ENCODE assay signal across 16 cellular contexts in the genomic region with DNA sequence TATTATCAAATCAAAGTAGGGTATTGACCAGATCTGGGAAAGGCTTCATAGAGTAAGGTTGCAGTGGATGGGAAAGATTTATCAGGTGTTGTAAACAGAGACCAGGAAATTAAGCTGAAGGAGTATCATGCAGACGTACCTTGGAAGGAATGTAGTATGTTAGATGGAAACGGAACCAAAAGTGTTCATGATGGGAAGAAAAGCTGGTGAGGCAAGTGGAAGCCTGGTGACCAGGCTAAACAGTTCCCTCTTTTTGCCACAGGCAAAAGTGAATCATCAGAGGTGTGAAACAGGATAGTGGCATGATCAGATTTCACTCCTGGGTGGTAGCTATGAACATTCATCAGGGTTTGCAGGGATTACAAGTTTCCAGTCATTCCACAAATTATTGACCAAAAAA.
"Had no signal": no experiment of that assay in that cellular context is flagged by ENCODE, and none has a peak within 500 bp of the region (broad histone marks: within the 10 kb centered on the region; RNA-seq: fewer than 3 reads in every experiment).

No MANE protein-coding gene starts in this region.

- H3K79me2 ChIP-seq: parathyroid adenoma had no signal

- DNase-seq: activated CD4-positive, alpha-beta T cell treated with anti-CD3 and anti-CD28 coated beads, Interleukin-2, amount 10 ng/mL, durations not matched to agents 7 days and 5 days; activated naive CD4-positive, alpha-beta T cell treated with Interleukin-2 at 50 U/mL for 16 hours; foreskin melanocyte; heart left ventricle; immature natural killer cell; mammary epithelial cell; naive thymus-derived CD4-positive, alpha-beta T cell; stimulated activated CD4-positive, alpha-beta T cell treated with anti-CD3 and anti-CD28 coated beads, Interleukin-12 subunit alpha, Interleukin-12 subunit beta, amount 100 ng/mL, for 4 hours; stimulated activated CD4-positive, alpha-beta T cell treated with anti-CD3 and anti-CD28 coated beads, Interleukin-2, amount 100 ng/mL, for 24 hours; SW 1271 had no signal

- H3K36me3 ChIP-seq: ascending aorta, heart left ventricle had no signal

- H3K4me3 Mint-ChIP-seq: activated CD4-positive, alpha-beta T cell treated with anti-CD3 and anti-CD28 coated beads, Interleukin-2, amount 10 ng/mL, durations not matched to agents 7 days and 5 days; activated T-helper 17 cell treated with anti-CD3 and anti-CD28 coated beads, Interleukin-2, amount 50 U/mL, for 72 hours; immature natural killer cell; naive thymus-derived CD4-positive, alpha-beta T cell; stimulated activated effector memory CD8-positive, alpha-beta T cell treated with anti-CD3 and anti-CD28 coated beads, Interleukin-12 subunit alpha, Interleukin-12 subunit beta, amount 100 ng/mL, for 72 hours; T-helper 2 cell treated with Interferon-gamma antibody and Interleukin-4, amounts not matched to agents 5 μg/mL and 100 μg/mL, for 36 hours had no signal

- H3K27me3 ChIP-seq: ascending aorta, heart left ventricle had no signal

- H3K4me1 ChIP-seq: ascending aorta, heart left ventricle, parathyroid adenoma had no signal

- H3K36me3 Mint-ChIP-seq: immature natural killer cell; naive thymus-derived CD4-positive, alpha-beta T cell; stimulated activated effector memory CD8-positive, alpha-beta T cell treated with anti-CD3 and anti-CD28 coated beads, Interleukin-12 subunit alpha, Interleukin-12 subunit beta, amount 100 ng/mL, for 72 hours had no signal

- H3K27ac Mint-ChIP-seq: activated CD4-positive, alpha-beta T cell treated with anti-CD3 and anti-CD28 coated beads, Interleukin-2, amount 10 ng/mL, durations not matched to agents 7 days and 5 days; activated T-helper 17 cell treated with anti-CD3 and anti-CD28 coated beads, Interleukin-2, amount 50 U/mL, for 72 hours; immature natural killer cell; naive thymus-derived CD4-positive, alpha-beta T cell; stimulated activated effector memory CD8-positive, alpha-beta T cell treated with anti-CD3 and anti-CD28 coated beads, Interleukin-12 subunit alpha, Interleukin-12 subunit beta, amount 100 ng/mL, for 72 hours; T-helper 2 cell treated with Interferon-gamma antibody and Interleukin-4, amounts not matched to agents 5 μg/mL and 100 μg/mL, for 36 hours had no signal

- H3K9me3 ChIP-seq: ascending aorta had no signal

- H3K9ac ChIP-seq: parathyroid adenoma had no signal

- H2AFZ ChIP-seq: parathyroid adenoma had no signal

- H3K4me1 Mint-ChIP-seq: activated CD4-positive, alpha-beta T cell treated with anti-CD3 and anti-CD28 coated beads, Interleukin-2, amount 10 ng/mL, durations not matched to agents 7 days and 5 days; activated T-helper 17 cell treated with anti-CD3 and anti-CD28 coated beads, Interleukin-2, amount 50 U/mL, for 72 hours; immature natural killer cell; naive thymus-derived CD4-positive, alpha-beta T cell; stimulated activated effector memory CD8-positive, alpha-beta T cell treated with anti-CD3 and anti-CD28 coated beads, Interleukin-12 subunit alpha, Interleukin-12 subunit beta, amount 100 ng/mL, for 72 hours had no signal

- H3K27ac ChIP-seq: ascending aorta, heart left ventricle, parathyroid adenoma had no signal

- ATAC-seq: activated T-helper 17 cell treated with anti-CD3 and anti-CD28 coated beads, Interleukin-2, amount 50 U/mL, for 72 hours; heart left ventricle; left lobe of liver; naive thymus-derived CD4-positive, alpha-beta T cell; stimulated activated effector memory CD8-positive, alpha-beta T cell treated with anti-CD3 and anti-CD28 coated beads, Interleukin-12 subunit alpha, Interleukin-12 subunit beta, amount 100 ng/mL, for 72 hours had no signal

- H3K4me3 ChIP-seq: ascending aorta, heart left ventricle had no signal

- H3K9me3 Mint-ChIP-seq: activated CD4-positive, alpha-beta T cell treated with anti-CD3 and anti-CD28 coated beads, Interleukin-2, amount 10 ng/mL, durations not matched to agents 7 days and 5 days; activated T-helper 17 cell treated with anti-CD3 and anti-CD28 coated beads, Interleukin-2, amount 50 U/mL, for 72 hours; stimulated activated effector memory CD8-positive, alpha-beta T cell treated with anti-CD3 and anti-CD28 coated beads, Interleukin-12 subunit alpha, Interleukin-12 subunit beta, amount 100 ng/mL, for 72 hours; T-helper 2 cell treated with Interferon-gamma antibody and Interleukin-4, amounts not matched to agents 5 μg/mL and 100 μg/mL, for 36 hours had no signal
